Comparison of ENCODE assay signal across 23 cellular contexts in genomic region chr2:21773168-21773567, GRCh38.
DNase-seq lines count a peak whose midpoint lies in the region; ATAC-seq and TF ChIP-seq lines count a peak whose summit lies in the region.
"Had no signal": no experiment of that assay in that cellular context is flagged by ENCODE, and none has a peak within 500 bp of the region (broad histone marks: within the 10 kb centered on the region; RNA-seq: fewer than 3 reads in every experiment).

No MANE protein-coding gene starts in this region.

- POLR2A ChIA-PET in GM10248 (lab: Yijun Ruan, JAX): no interaction called here

- peak; percentile 51 for ATAC-seq in Right ventricle myocardium superior (ENCODE audit: poor library complexity)
- no peak for ATAC-seq in right cardiac atrium
- ATAC-seq: GM23338, HCT116 had no signal

- no peak overlapping the region for H3K18ac ChIP-seq in neuronal stem cell (ENCODE audit: low read length)

- no peak for TF ChIP-seq POLR2A in stomach (IDR thresholded peaks at IDR 0.05)

- no peak overlapping the region for H3K27ac ChIP-seq in right cardiac atrium (ENCODE audit: low read length)
- no peak overlapping the region for H3K27ac ChIP-seq in neuronal stem cell (replicated peaks; ENCODE audit: low read length)
- H3K27ac ChIP-seq in stomach: no peak overlapping the region
- H3K27ac ChIP-seq: 22Rv1, Peyer's patch had no signal

- TF ChIP-seq CTCF in stomach (IDR thresholded peaks at IDR 0.05) (no peak), GM10248 (IDR thresholded peaks at IDR 0.05; ENCODE audit: control extremely low read depth, extremely low read depth, low read depth, missing control alignments) (no peak)

- intact Hi-C loops in Right ventricle myocardium superior (cut with DNase I) (no loop called here), right cardiac atrium (cut with DNase I) (no loop called here), stomach (cut with DNase I; ENCODE audit: low total_unique reads) (no loop called here)

- no peak overlapping the region for H2BK12ac ChIP-seq in neuronal stem cell (ENCODE audit: low read length)

- H3K4me2 ChIP-seq in neuronal stem cell (ENCODE audit: insufficient read depth, low read length, poor library complexity, severe bottlenecking): no peak overlapping the region
- H3K4me2 ChIP-seq: GM23338 had no signal

- no peak overlapping the region for H2BK5ac ChIP-seq in neuronal stem cell (ENCODE audit: low read length)

- CTCF ChIA-PET in GM10248 (lab: Yijun Ruan, JAX): no interaction called here

- no peak for TF ChIP-seq EP300 in stomach (IDR thresholded peaks at IDR 0.05)

- peaks cover 2% of the 10 kb centered on the region for H3K79me1 ChIP-seq in neuronal stem cell (ENCODE audit: low read depth, low read length)

- DNase-seq in Right ventricle myocardium superior (no peak), right cardiac atrium (no peak), adipocyte (ENCODE audit: low read depth) (peak; percentile 27), iris pigment epithelial cell (ENCODE audit: low read depth) (peak; percentile 59), neuronal stem cell (ENCODE audit: low spot score) (no peak), stomach (no peak), NCI-H1436 treated with DMSO at 0.1 percent for 48 hours (lab: John Stamatoyannopoulos, UW) (no peak), GM10248 (ENCODE audit: extremely low spot score) (no peak)
- DNase-seq: Caco-2; CD4-positive, alpha-beta T cell; Kasumi-1; NCI-H1048; NCI-H1436; NCI-H2029 treated with DMSO at 0.1 percent for 48 hours; NCI-H2171 treated with DMSO at 0.1 percent for 48 hours; NCI-H510A; NCI-H748 treated with DMSO at 0.1 percent for 48 hours; NK-92 treated with Interleukin-12 subunit alpha and Interleukin-12 subunit beta, amount 100 ng/mL, for 24 hours; Peyer's patch had no signal

- H3K14ac ChIP-seq in neuronal stem cell (ENCODE audit: low read length): no peak overlapping the region

- no peaks in the 10 kb centered on the region for H3K9me3 ChIP-seq in right cardiac atrium (ENCODE audit: control insufficient read depth, low read length)
- no peaks in the 10 kb centered on the region for H3K9me3 ChIP-seq in adipocyte (ENCODE audit: control insufficient read depth, low read length)
- H3K9me3 ChIP-seq in neuronal stem cell (replicated peaks in 1 of 2; ENCODE audit: control insufficient read depth in 2 of 2, insufficient read depth in 1 of 2, low read depth in 1 of 2, low read length in 2 of 2): no peaks in the 10 kb centered on the region
- no peaks in the 10 kb centered on the region for H3K9me3 ChIP-seq in stomach
- H3K9me3 ChIP-seq: Caco-2, MG63, Peyer's patch had no signal

- H3K9ac ChIP-seq in adipocyte (ENCODE audit: low read length): no peak overlapping the region
- H3K9ac ChIP-seq in neuronal stem cell (ENCODE audit: low read depth, low read length, poor library complexity): no peak overlapping the region

- no peak overlapping the region for H2BK120ac ChIP-seq in neuronal stem cell (ENCODE audit: low read depth, low read length)

- no peak overlapping the region for H3K23ac ChIP-seq in neuronal stem cell (ENCODE audit: low read depth, low read length, poor library complexity)

- no peak overlapping the region for H3K4ac ChIP-seq in neuronal stem cell (ENCODE audit: low read length)

- no peak overlapping the region for H2AFZ ChIP-seq in neuronal stem cell (ENCODE audit: low read length)
- H2AFZ ChIP-seq: GM23338 had no signal

- no peak overlapping the region for H2BK15ac ChIP-seq in neuronal stem cell (ENCODE audit: low read length)

- H3K27me3 ChIP-seq in right cardiac atrium (ENCODE audit: control insufficient read depth, insufficient read depth) (no peaks in the 10 kb centered on the region), adipocyte (replicated peaks; ENCODE audit: control insufficient read depth, insufficient read depth, low read length) (no peaks in the 10 kb centered on the region), neuronal stem cell (ENCODE audit: control insufficient read depth in 3 of 3, insufficient read depth in 3 of 3, low read depth in 1 of 3, low read length in 3 of 3) (no peaks in the 10 kb centered on the region), stomach (no peaks in the 10 kb centered on the region)
- H3K27me3 ChIP-seq: MG63, Peyer's patch had no signal

- H3K36me3 ChIP-seq in adipocyte (ENCODE audit: control insufficient read depth, insufficient read depth, low read length, severe bottlenecking) (no peaks in the 10 kb centered on the region), neuronal stem cell (replicated peaks in 1 of 2; ENCODE audit: control insufficient read depth in 2 of 2, insufficient read depth in 2 of 2, low read length in 2 of 2) (no peaks in the 10 kb centered on the region), stomach (no peaks in the 10 kb centered on the region)
- H3K36me3 ChIP-seq: MG63, Peyer's patch had no signal

- no peak overlapping the region for H2AK5ac ChIP-seq in neuronal stem cell (ENCODE audit: low read depth, low read length)

- H3K4me1 ChIP-seq in right cardiac atrium (ENCODE audit: control insufficient read depth, insufficient read depth, low read length) (no peaks in the 10 kb centered on the region), adipocyte (ENCODE audit: control insufficient read depth, insufficient read depth, low read length) (peaks cover 21% of the 10 kb centered on the region), neuronal stem cell (ENCODE audit: control insufficient read depth in 2 of 2, insufficient read depth in 1 of 2, low read depth in 1 of 2, low read length in 2 of 2) (peaks cover 0 to 5% of the 10 kb centered on the region in 2 donors), stomach (no peaks in the 10 kb centered on the region)
- H3K4me1 ChIP-seq: Caco-2, Peyer's patch had no signal

- H3K4me3 ChIP-seq in right cardiac atrium (ENCODE audit: low read length) (no peak overlapping the region), adipocyte (ENCODE audit: low read length) (no peak overlapping the region), neuronal stem cell (ENCODE audit: low read length in 2 of 2) (no peak overlapping the region), stomach (no peak overlapping the region)
- H3K4me3 ChIP-seq: GM23338, MG63, Peyer's patch had no signal

- H4K91ac ChIP-seq in neuronal stem cell (ENCODE audit: low read depth, low read length, poor library complexity): no peak overlapping the region

- no peak overlapping the region for H4K8ac ChIP-seq in neuronal stem cell (ENCODE audit: low read depth, low read length)

Comparison
In these comparisons a context has a peak if more than half of its experiments do, and no peak if none do; other contexts are left out.
1. DNase-seq: peak in adipocyte (single experiment) and iris pigment epithelial cell (single experiment); none in Right ventricle myocardium superior (single experiment), right cardiac atrium (0 of 3), neuronal stem cell (single experiment), stomach (single experiment), NCI-H1436 treated with DMSO at 0.1 percent for 48 hours (single experiment) and GM10248 (single experiment).